15 cellular contexts compared by ENCODE assay signal in the genomic region with DNA sequence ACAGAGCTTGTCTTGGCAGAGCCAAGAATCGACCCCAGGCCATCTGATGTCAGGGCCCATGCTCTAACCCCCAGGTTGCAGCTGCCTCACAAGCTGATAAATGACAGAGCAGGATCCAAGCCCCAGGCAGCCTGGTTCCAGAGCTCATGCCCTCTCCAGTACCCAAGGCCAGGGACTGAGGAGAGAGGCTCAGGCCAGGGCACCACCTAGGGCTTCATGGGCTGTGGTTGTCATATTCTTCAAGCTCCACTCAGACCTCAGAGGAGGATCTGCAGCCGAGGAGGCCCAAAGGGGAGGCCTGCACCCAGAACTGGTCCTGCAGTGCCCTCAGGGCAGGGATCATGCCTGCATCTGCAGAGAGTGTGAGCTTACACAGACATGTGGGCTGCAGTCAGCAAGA.
DNase-seq lines count a peak whose midpoint lies in the region; ATAC-seq and TF ChIP-seq lines count a peak whose summit lies in the region.
"Had no signal": no experiment of that assay in that cellular context is flagged by ENCODE, and none has a peak within 500 bp of the region (broad histone marks: within the 10 kb centered on the region; RNA-seq: fewer than 3 reads in every experiment).

No MANE protein-coding gene starts in this region.

- H3K9ac ChIP-seq in mammary epithelial cell (ENCODE audit: insufficient read depth, low read length) = no peak overlapping the region

- H3K4me3 ChIP-seq in breast epithelium (no peak overlapping the region), mammary epithelial cell (replicated peaks in 1 of 3; ENCODE audit: insufficient read depth in 1 of 3, low read depth in 2 of 3, low read length in 3 of 3) (no peak overlapping the region), Peyer's patch (no peak overlapping the region), upper lobe of right lung (no peak overlapping the region)

- no peak overlapping the region for H3K4me2 ChIP-seq in mammary epithelial cell (ENCODE audit: insufficient read depth, low read depth, low read length)

- ATAC-seq in left lobe of liver (no peak), upper lobe of right lung (no peak)

- no peaks in the 10 kb centered on the region for H3K36me3 ChIP-seq in breast epithelium
- no peaks in the 10 kb centered on the region for H3K36me3 ChIP-seq in mammary epithelial cell (ENCODE audit: insufficient read depth, low read length)
- no peaks in the 10 kb centered on the region for H3K36me3 ChIP-seq in Peyer's patch
- H3K36me3 ChIP-seq in upper lobe of right lung = no peaks in the 10 kb centered on the region

- CTCF ChIA-PET in mammary epithelial cell (lab: Charles Lee; ENCODE audit: low non-redundant PET) = no interaction called here

- no peak overlapping the region for H2AFZ ChIP-seq in mammary epithelial cell (ENCODE audit: low read depth, low read length)

- DNase-seq in breast epithelium (ENCODE audit: low spot score in 2 of 2) (peak; percentile 9 to 44), mammary epithelial cell (no peak), Peyer's patch (peak in 2 of 3 donors; percentile 21 to 26), left lobe of liver (ENCODE audit: low spot score) (peak; percentile 33), upper lobe of right lung (peak; percentile 36), H4 (ENCODE audit: low spot score) (no peak), KBM-7 (no peak), HK-2 (ENCODE audit: unreplicated experiment) (no peak)
- DNase-seq: CD4-positive, CD25-positive, alpha-beta regulatory T cell; DMS79; MV-4-11; NCI-H1417 treated with DMSO at 0.1 percent for 48 hours; NCI-H2029 treated with DMSO at 0.1 percent for 48 hours; NCI-H524; SHP77 treated with DMSO at 0.1 percent for 48 hours had no signal

- H3K27ac ChIP-seq in breast epithelium = no peak overlapping the region
- no peak overlapping the region for H3K27ac ChIP-seq in mammary epithelial cell (ENCODE audit: insufficient read depth, low read depth, low read length)
- no peak overlapping the region for H3K27ac ChIP-seq in Peyer's patch
- no peak overlapping the region for H3K27ac ChIP-seq in upper lobe of right lung

- H3K9me3 ChIP-seq in breast epithelium = no peaks in the 10 kb centered on the region
- no peaks in the 10 kb centered on the region for H3K9me3 ChIP-seq in mammary epithelial cell (replicated peaks; ENCODE audit: insufficient read depth, low read length)
- H3K9me3 ChIP-seq in Peyer's patch = no peaks in the 10 kb centered on the region
- H3K9me3 ChIP-seq in upper lobe of right lung = no peaks in the 10 kb centered on the region

- WGBS in mammary epithelial cell (ENCODE audit: low coverage, missing lambda C conversion rate) = 75% methylated on average over 2 of the region's 2 CpGs

- H3K4me1 ChIP-seq in breast epithelium (no peaks in the 10 kb centered on the region), mammary epithelial cell (ENCODE audit: insufficient read depth, low read length) (peaks cover 9% of the 10 kb centered on the region), Peyer's patch (no peaks in the 10 kb centered on the region), upper lobe of right lung (no peaks in the 10 kb centered on the region)

- dilution Hi-C loops in mammary epithelial cell (cut with HindIII; ENCODE audit: low sequenced_read_pairs) = no loop called here

- TF ChIP-seq POLR2A in breast epithelium (IDR thresholded peaks at IDR 0.05) = no peak
- no peak for TF ChIP-seq POLR2A in Peyer's patch (IDR thresholded peaks at IDR 0.05)

- intact Hi-C loops in breast epithelium (cut with DNase I; ENCODE audit: low total_unique reads) = no loop called here
- intact Hi-C loops in mammary epithelial cell (cut with micrococcal nuclease) = no loop called here
- intact Hi-C loops in upper lobe of right lung (cut with DNase I) = no loop called here

- no peaks in the 10 kb centered on the region for H4K20me1 ChIP-seq in mammary epithelial cell (ENCODE audit: insufficient read depth, low read length)

- H3K79me2 ChIP-seq in mammary epithelial cell (ENCODE audit: insufficient read depth, low read length) = no peaks in the 10 kb centered on the region

- in situ Hi-C loops in mammary epithelial cell (cut with MboI; ENCODE audit: low sequenced_read_pairs in 2 of 2) = no loop called here
- in situ Hi-C loops in KBM-7 (cut with MboI; ENCODE audit: low pct_unique_long_range_greater_than_20kb, low sequenced_read_pairs) = no loop called here

- no TSS peak for BruUV-seq in mammary epithelial cell (replicated peaks; lab: Mats Ljungman, UMichigan)

- TF ChIP-seq CTCF in breast epithelium (IDR thresholded peaks at IDR 0.05) = no peak
- TF ChIP-seq CTCF in mammary epithelial cell (conservative IDR thresholded peaks at IDR 0.05 in 1 of 2, IDR thresholded peaks at IDR 0.05 in 1 of 2; ENCODE audit: extremely low read depth in 1 of 2, insufficient read depth in 1 of 2, low read depth in 1 of 2, low read length in 2 of 2) = no peak
- TF ChIP-seq CTCF in Peyer's patch (IDR thresholded peaks at IDR 0.05) = no peak
- TF ChIP-seq CTCF in upper lobe of right lung (IDR thresholded peaks at IDR 0.05) = no peak

- peaks cover 0 to 5% of the 10 kb centered on the region in 2 donors for H3K27me3 ChIP-seq in breast epithelium
- H3K27me3 ChIP-seq in mammary epithelial cell (ENCODE audit: insufficient read depth, low read length) = peaks cover 2% of the 10 kb centered on the region
- H3K27me3 ChIP-seq in Peyer's patch = no peaks in the 10 kb centered on the region
- peaks cover 16% of the 10 kb centered on the region for H3K27me3 ChIP-seq in upper lobe of right lung

Comparison
In these comparisons a context has a peak if more than half of its experiments do, and no peak if none do; other contexts are left out.
1. DNase-seq: peak in breast epithelium (2 of 2), Peyer's patch (2 of 3), left lobe of liver (single experiment) and upper lobe of right lung (single experiment); none in mammary epithelial cell (single experiment), H4 (single experiment), KBM-7 (single experiment) and HK-2 (single experiment).